ENCODE assay signal across 15 cellular contexts in genomic region chr3:114841515-114841914, GRCh38.
"Had no signal": no experiment of that assay in that cellular context is flagged by ENCODE, and none has a peak within 500 bp of the region (broad histone marks: within the 10 kb centered on the region; RNA-seq: fewer than 3 reads in every experiment).

No MANE protein-coding gene starts in this region.

- H3K27ac Mint-ChIP-seq: activated CD4-positive, alpha-beta memory T cell treated with anti-CD3 and anti-CD28 coated beads, Interleukin-2, amount 10 ng/mL, durations not matched to agents 7 days and 5 days; activated CD4-positive, alpha-beta T cell treated with anti-CD3 and anti-CD28 coated beads for 36 hours; activated naive CD4-positive, alpha-beta T cell treated with anti-CD3 and anti-CD28 coated beads, Interleukin-2, amount 50 U/mL, for 72 hours; activated T-cell treated with anti-CD3 and anti-CD28 coated beads, Interleukin-2, amount 50 U/mL, for 24 hours; naive thymus-derived CD4-positive, alpha-beta T cell; stimulated activated naive B cell treated with anti-CD40 and anti-IgM and Interleukin-4, amounts not matched to agents 10 μg/mL and 1 μg/mL and 100 μg/mL, for 72 hours had no signal

- H3K4me3 ChIP-seq: tibial artery, vagina had no signal

- H3K27ac ChIP-seq: brain microvascular endothelial cell, parathyroid adenoma, tibial artery, vagina had no signal

- H3K4me1 Mint-ChIP-seq: activated CD4-positive, alpha-beta memory T cell treated with anti-CD3 and anti-CD28 coated beads, Interleukin-2, amount 10 ng/mL, durations not matched to agents 7 days and 5 days; activated CD4-positive, alpha-beta T cell treated with anti-CD3 and anti-CD28 coated beads for 36 hours had no signal

- H3K27me3 Mint-ChIP-seq: activated CD4-positive, alpha-beta memory T cell treated with anti-CD3 and anti-CD28 coated beads, Interleukin-2, amount 10 ng/mL, durations not matched to agents 7 days and 5 days; activated CD4-positive, alpha-beta T cell treated with anti-CD3 and anti-CD28 coated beads for 36 hours; activated T-cell treated with anti-CD3 and anti-CD28 coated beads, Interleukin-2, amount 50 U/mL, for 24 hours; naive thymus-derived CD4-positive, alpha-beta T cell; stimulated activated naive B cell treated with anti-CD40 and anti-IgM and Interleukin-4, amounts not matched to agents 10 μg/mL and 1 μg/mL and 100 μg/mL, for 72 hours had no signal

- ATAC-seq: activated CD4-positive, alpha-beta T cell treated with anti-CD3 and anti-CD28 coated beads for 36 hours; left lobe of liver; naive thymus-derived CD4-positive, alpha-beta T cell; stimulated activated naive B cell treated with anti-CD40 and anti-IgM and Interleukin-4, amounts not matched to agents 10 μg/mL and 1 μg/mL and 100 μg/mL, for 72 hours had no signal

- H3K4me3 Mint-ChIP-seq: activated CD4-positive, alpha-beta memory T cell treated with anti-CD3 and anti-CD28 coated beads, Interleukin-2, amount 10 ng/mL, durations not matched to agents 7 days and 5 days; activated CD4-positive, alpha-beta T cell treated with anti-CD3 and anti-CD28 coated beads for 36 hours; activated T-cell treated with anti-CD3 and anti-CD28 coated beads, Interleukin-2, amount 50 U/mL, for 24 hours; naive thymus-derived CD4-positive, alpha-beta T cell; stimulated activated naive B cell treated with anti-CD40 and anti-IgM and Interleukin-4, amounts not matched to agents 10 μg/mL and 1 μg/mL and 100 μg/mL, for 72 hours had no signal

- H3K9me3 Mint-ChIP-seq: activated CD4-positive, alpha-beta memory T cell treated with anti-CD3 and anti-CD28 coated beads, Interleukin-2, amount 10 ng/mL, durations not matched to agents 7 days and 5 days; activated naive CD4-positive, alpha-beta T cell treated with anti-CD3 and anti-CD28 coated beads, Interleukin-2, amount 50 U/mL, for 72 hours; activated T-cell treated with anti-CD3 and anti-CD28 coated beads, Interleukin-2, amount 50 U/mL, for 24 hours; naive thymus-derived CD4-positive, alpha-beta T cell; stimulated activated naive B cell treated with anti-CD40 and anti-IgM and Interleukin-4, amounts not matched to agents 10 μg/mL and 1 μg/mL and 100 μg/mL, for 72 hours had no signal

- DNase-seq: activated CD4-positive, alpha-beta memory T cell treated with anti-CD3 and anti-CD28 coated beads, Interleukin-2, amount 10 ng/mL, durations not matched to agents 7 days and 5 days; activated CD4-positive, alpha-beta T cell treated with anti-CD3 and anti-CD28 coated beads for 36 hours; activated effector memory CD4-positive, alpha-beta T cell treated with Interleukin-2 at 50 U/mL for 16 hours; activated T-cell treated with anti-CD3 and anti-CD28 coated beads, Interleukin-2, amount 50 U/mL, for 24 hours; amygdala; brain microvascular endothelial cell; naive thymus-derived CD4-positive, alpha-beta T cell; retina; stimulated activated naive B cell treated with anti-CD40 and anti-IgM and Interleukin-4, amounts not matched to agents 10 μg/mL and 1 μg/mL and 100 μg/mL, for 72 hours; T-helper 2 cell; tibial artery had no signal
